19 cellular contexts compared by ENCODE assay signal in the genomic region with DNA sequence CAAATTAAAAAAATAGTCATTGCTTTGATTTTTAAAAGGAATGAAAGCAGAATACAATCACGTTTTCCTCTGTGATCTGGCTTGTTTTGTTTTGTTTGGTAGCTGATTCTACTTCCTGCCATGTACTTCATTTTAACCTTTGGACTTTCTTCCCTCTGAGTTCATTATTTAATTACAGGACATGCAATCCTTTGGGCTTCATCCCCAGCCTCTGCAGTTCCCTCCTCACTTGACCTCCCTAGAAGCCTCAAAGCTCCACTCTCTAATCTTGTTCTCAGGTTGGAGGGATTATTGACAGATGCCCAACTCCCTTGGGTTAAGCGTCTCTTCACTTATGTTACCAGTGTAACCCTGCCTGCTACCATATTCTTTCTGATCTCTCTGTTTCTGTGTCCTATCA.
DNase-seq lines count a peak whose midpoint lies in the region; ATAC-seq, FAIRE-seq and TF ChIP-seq lines count a peak whose summit lies in the region.
"Had no signal": no experiment of that assay in that cellular context is flagged by ENCODE, and none has a peak within 500 bp of the region (broad histone marks: within the 10 kb centered on the region; RNA-seq: fewer than 3 reads in every experiment).

No MANE protein-coding gene starts in this region.

- H3K9me2 ChIP-seq in SK-N-SH = no peaks in the 10 kb centered on the region

- CTCF ChIA-PET in SK-N-SH (lab: Yijun Ruan, JAX) = no interaction called here

- H3K79me2 ChIP-seq in SK-N-SH (ENCODE audit: insufficient read depth) = no peaks in the 10 kb centered on the region

- H3K27ac ChIP-seq in gastroesophageal sphincter (peak overlapping the region; percentile 21 to 61 (median 43)), small intestine (ENCODE audit: low read depth in 1 of 2, low read length in 1 of 2) (no peak overlapping the region), SK-N-SH (ENCODE audit: low read depth in 2 of 2, low read length in 1 of 2) (no peak overlapping the region)
- H3K27ac ChIP-seq: PC-9, RWPE1 had no signal

- H3K9me3 ChIP-seq in gastroesophageal sphincter (no peaks in the 10 kb centered on the region), small intestine (ENCODE audit: control insufficient read depth, low read depth) (no peaks in the 10 kb centered on the region), SK-N-SH (no peaks in the 10 kb centered on the region)

- TF ChIP-seq RAD21 in SK-N-SH (IDR thresholded peaks at IDR 0.05; ENCODE audit: low read length) = no peak

- 47 to 56% methylated on average over 2 of the region's 2 CpGs for WGBS in gastroesophageal sphincter (ENCODE audit: low coverage in 1 of 2), 2 donors
- 44 to 48% (median 48%) methylated on average over 2 of the region's 2 CpGs for WGBS in small intestine, 3 donors
- WGBS in SK-N-SH (ENCODE audit: low lambda C conversion rate) = 1% methylated on average over 2 of the region's 2 CpGs

- TF ChIP-seq CTCF in gastroesophageal sphincter (IDR thresholded peaks at IDR 0.05) = no peak
- no peak for TF ChIP-seq CTCF in SK-N-SH (IDR thresholded peaks at IDR 0.05)

- H3K4me1 ChIP-seq in gastroesophageal sphincter (peaks cover 0 to 29% (median 2%) of the 10 kb centered on the region in 3 donors), small intestine (ENCODE audit: control insufficient read depth in 2 of 2, insufficient read depth in 1 of 2, low read depth in 1 of 2, low read length in 1 of 2) (no peaks in the 10 kb centered on the region), SK-N-SH (ENCODE audit: control insufficient read depth in 1 of 2, insufficient read depth in 2 of 2, low read depth in 1 of 2, low read length in 1 of 2) (no peaks in the 10 kb centered on the region)

- TF ChIP-seq EP300 in gastroesophageal sphincter (IDR thresholded peaks at IDR 0.05) = no peak
- no peak for TF ChIP-seq EP300 in SK-N-SH (IDR thresholded peaks at IDR 0.05; ENCODE audit: borderline replicate concordance in 1 of 2, low read depth in 1 of 2, low read length in 1 of 2)

- H3K27me3 ChIP-seq in gastroesophageal sphincter (no peaks in the 10 kb centered on the region), small intestine (ENCODE audit: control insufficient read depth in 2 of 2, insufficient read depth in 2 of 2, low read length in 2 of 2) (no peaks in the 10 kb centered on the region), SK-N-SH (ENCODE audit: insufficient read depth) (no peaks in the 10 kb centered on the region)

- H4K20me1 ChIP-seq in SK-N-SH (ENCODE audit: insufficient read depth) = no peaks in the 10 kb centered on the region

- no peak overlapping the region for H3K4me3 ChIP-seq in gastroesophageal sphincter
- H3K4me3 ChIP-seq in small intestine (ENCODE audit: low read depth in 1 of 2, low read length in 2 of 2) = no peak overlapping the region
- H3K4me3 ChIP-seq in SK-N-SH (ENCODE audit: low read depth in 2 of 2, low read length in 1 of 2) = no peak overlapping the region
- H3K4me3 ChIP-seq: PC-9 had no signal

- TF ChIP-seq POLR2A in gastroesophageal sphincter (IDR thresholded peaks at IDR 0.05) = no peak

- no peak overlapping the region for H2AFZ ChIP-seq in SK-N-SH (ENCODE audit: low read depth)
- H2AFZ ChIP-seq: PC-9 had no signal

- peak; percentile 60 for DNase-seq in DMS53 treated with DMSO at 0.1 percent for 48 hours (lab: John Stamatoyannopoulos, UW; ENCODE audit: unreplicated experiment)
- DNase-seq in NCI-H69 (lab: John Stamatoyannopoulos, UW) = peak; percentile 72
- peak; percentile 1 for DNase-seq in small intestine
- DNase-seq in SK-N-SH = no peak
- DNase-seq in hepatic stellate cell (ENCODE audit: low spot score) = no peak
- DNase-seq: ACHN; C1 segment of cervical spinal cord; CD8-positive, alpha-beta memory T cell; H9; KG1; NCI-H187; NCI-H2107; NCI-H345; PC-9; SIG-M5 had no signal

- H3K9ac ChIP-seq in SK-N-SH = no peak overlapping the region

- H3K4me2 ChIP-seq in SK-N-SH = no peak overlapping the region
- H3K4me2 ChIP-seq: PC-9 had no signal

- POLR2A ChIA-PET in SK-N-SH (lab: Yijun Ruan, JAX) = no interaction called here

- FAIRE-seq in small intestine (lab: Jason Lieb, UNC) = no peak
- FAIRE-seq: G401.6 had no signal

- ATAC-seq in gastroesophageal sphincter (peak; percentile 35), HG03378 (IDR thresholded peaks at IDR 0.05; ENCODE audit: unreplicated experiment) (no peak)

- H3K36me3 ChIP-seq in gastroesophageal sphincter = no peaks in the 10 kb centered on the region
- no peaks in the 10 kb centered on the region for H3K36me3 ChIP-seq in small intestine (ENCODE audit: control insufficient read depth in 2 of 2, insufficient read depth in 2 of 2, low read length in 2 of 2)
- no peaks in the 10 kb centered on the region for H3K36me3 ChIP-seq in SK-N-SH (replicated peaks in 1 of 2; ENCODE audit: control insufficient read depth in 1 of 2, insufficient read depth in 2 of 2, low read length in 1 of 2)

- no peaks in the 10 kb centered on the region for H3F3A ChIP-seq in SK-N-SH (replicated peaks; ENCODE audit: insufficient read depth)

TF ChIP-seq in SK-N-SH, 30 proteins besides CTCF, POLR2A, EP300 and RAD21 (continues in another document):
- TF ChIP-seq, protein P1, sequence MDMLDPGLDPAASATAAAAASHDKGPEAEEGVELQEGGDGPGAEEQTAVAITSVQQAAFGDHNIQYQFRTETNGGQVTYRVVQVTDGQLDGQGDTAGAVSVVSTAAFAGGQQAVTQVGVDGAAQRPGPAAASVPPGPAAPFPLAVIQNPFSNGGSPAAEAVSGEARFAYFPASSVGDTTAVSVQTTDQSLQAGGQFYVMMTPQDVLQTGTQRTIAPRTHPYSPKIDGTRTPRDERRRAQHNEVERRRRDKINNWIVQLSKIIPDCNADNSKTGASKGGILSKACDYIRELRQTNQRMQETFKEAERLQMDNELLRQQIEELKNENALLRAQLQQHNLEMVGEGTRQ (IDR thresholded peaks at IDR 0.05; ENCODE audit: borderline replicate concordance, low read depth, low read length) = no peak
- TF ChIP-seq SIN3A (IDR thresholded peaks at IDR 0.05; ENCODE audit: borderline replicate concordance, low read depth, low read length) (no peak), RFX5 (IDR thresholded peaks at IDR 0.05; ENCODE audit: low read length) (no peak), GABPA (IDR thresholded peaks at IDR 0.05; ENCODE audit: low read depth) (no peak), ELF1 (IDR thresholded peaks at IDR 0.05) (no peak), TEAD4 (IDR thresholded peaks at IDR 0.05; ENCODE audit: borderline replicate concordance, insufficient read depth) (no peak), EZH2phosphoT487 (IDR thresholded peaks at IDR 0.05; ENCODE audit: borderline replicate concordance, low read depth) (no peak), MXI1 (IDR thresholded peaks at IDR 0.05; ENCODE audit: low read depth, low read length) (no peak), MEF2A (IDR thresholded peaks at IDR 0.05; ENCODE audit: borderline replicate concordance, low read depth) (no peak), FOSL2 (IDR thresholded peaks at IDR 0.05; ENCODE audit: borderline replicate concordance, low read depth) (no peak), YY1 (IDR thresholded peaks at IDR 0.05; ENCODE audit: low read depth) (no peak), POLR2AphosphoS5 (IDR thresholded peaks at IDR 0.05; ENCODE audit: low read depth, low read length) (no peak), FOXJ3 (CRISPR knock-in tag; IDR thresholded peaks at IDR 0.05) (no peak)
- TF ChIP-seq, protein P2, sequence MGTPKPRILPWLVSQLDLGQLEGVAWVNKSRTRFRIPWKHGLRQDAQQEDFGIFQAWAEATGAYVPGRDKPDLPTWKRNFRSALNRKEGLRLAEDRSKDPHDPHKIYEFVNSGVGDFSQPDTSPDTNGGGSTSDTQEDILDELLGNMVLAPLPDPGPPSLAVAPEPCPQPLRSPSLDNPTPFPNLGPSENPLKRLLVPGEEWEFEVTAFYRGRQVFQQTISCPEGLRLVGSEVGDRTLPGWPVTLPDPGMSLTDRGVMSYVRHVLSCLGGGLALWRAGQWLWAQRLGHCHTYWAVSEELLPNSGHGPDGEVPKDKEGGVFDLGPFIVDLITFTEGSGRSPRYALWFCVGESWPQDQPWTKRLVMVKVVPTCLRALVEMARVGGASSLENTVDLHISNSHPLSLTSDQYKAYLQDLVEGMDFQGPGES (IDR thresholded peaks at IDR 0.05; ENCODE audit: low read depth, low read length) = no peak
- TF ChIP-seq, protein P3, sequence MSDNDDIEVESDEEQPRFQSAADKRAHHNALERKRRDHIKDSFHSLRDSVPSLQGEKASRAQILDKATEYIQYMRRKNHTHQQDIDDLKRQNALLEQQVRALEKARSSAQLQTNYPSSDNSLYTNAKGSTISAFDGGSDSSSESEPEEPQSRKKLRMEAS (IDR thresholded peaks at IDR 0.05; ENCODE audit: low read depth) = no peak
- TF ChIP-seq, protein P4, sequence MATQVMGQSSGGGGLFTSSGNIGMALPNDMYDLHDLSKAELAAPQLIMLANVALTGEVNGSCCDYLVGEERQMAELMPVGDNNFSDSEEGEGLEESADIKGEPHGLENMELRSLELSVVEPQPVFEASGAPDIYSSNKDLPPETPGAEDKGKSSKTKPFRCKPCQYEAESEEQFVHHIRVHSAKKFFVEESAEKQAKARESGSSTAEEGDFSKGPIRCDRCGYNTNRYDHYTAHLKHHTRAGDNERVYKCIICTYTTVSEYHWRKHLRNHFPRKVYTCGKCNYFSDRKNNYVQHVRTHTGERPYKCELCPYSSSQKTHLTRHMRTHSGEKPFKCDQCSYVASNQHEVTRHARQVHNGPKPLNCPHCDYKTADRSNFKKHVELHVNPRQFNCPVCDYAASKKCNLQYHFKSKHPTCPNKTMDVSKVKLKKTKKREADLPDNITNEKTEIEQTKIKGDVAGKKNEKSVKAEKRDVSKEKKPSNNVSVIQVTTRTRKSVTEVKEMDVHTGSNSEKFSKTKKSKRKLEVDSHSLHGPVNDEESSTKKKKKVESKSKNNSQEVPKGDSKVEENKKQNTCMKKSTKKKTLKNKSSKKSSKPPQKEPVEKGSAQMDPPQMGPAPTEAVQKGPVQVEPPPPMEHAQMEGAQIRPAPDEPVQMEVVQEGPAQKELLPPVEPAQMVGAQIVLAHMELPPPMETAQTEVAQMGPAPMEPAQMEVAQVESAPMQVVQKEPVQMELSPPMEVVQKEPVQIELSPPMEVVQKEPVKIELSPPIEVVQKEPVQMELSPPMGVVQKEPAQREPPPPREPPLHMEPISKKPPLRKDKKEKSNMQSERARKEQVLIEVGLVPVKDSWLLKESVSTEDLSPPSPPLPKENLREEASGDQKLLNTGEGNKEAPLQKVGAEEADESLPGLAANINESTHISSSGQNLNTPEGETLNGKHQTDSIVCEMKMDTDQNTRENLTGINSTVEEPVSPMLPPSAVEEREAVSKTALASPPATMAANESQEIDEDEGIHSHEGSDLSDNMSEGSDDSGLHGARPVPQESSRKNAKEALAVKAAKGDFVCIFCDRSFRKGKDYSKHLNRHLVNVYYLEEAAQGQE (IDR thresholded peaks at IDR 0.05; ENCODE audit: low read depth, low read length) = no peak

Comparison
In these comparisons a context has a peak if more than half of its experiments do, and no peak if none do; other contexts are left out.
1. DNase-seq: peak in DMS53 treated with DMSO at 0.1 percent for 48 hours (single experiment), NCI-H69 (single experiment) and small intestine (single experiment); none in SK-N-SH (single experiment) and hepatic stellate cell (single experiment).
2. H3K27ac ChIP-seq: peak in gastroesophageal sphincter (4 of 4); none in small intestine (0 of 2) and SK-N-SH (0 of 2).